1 cellular context compared by ENCODE assay signal in the genomic region with DNA sequence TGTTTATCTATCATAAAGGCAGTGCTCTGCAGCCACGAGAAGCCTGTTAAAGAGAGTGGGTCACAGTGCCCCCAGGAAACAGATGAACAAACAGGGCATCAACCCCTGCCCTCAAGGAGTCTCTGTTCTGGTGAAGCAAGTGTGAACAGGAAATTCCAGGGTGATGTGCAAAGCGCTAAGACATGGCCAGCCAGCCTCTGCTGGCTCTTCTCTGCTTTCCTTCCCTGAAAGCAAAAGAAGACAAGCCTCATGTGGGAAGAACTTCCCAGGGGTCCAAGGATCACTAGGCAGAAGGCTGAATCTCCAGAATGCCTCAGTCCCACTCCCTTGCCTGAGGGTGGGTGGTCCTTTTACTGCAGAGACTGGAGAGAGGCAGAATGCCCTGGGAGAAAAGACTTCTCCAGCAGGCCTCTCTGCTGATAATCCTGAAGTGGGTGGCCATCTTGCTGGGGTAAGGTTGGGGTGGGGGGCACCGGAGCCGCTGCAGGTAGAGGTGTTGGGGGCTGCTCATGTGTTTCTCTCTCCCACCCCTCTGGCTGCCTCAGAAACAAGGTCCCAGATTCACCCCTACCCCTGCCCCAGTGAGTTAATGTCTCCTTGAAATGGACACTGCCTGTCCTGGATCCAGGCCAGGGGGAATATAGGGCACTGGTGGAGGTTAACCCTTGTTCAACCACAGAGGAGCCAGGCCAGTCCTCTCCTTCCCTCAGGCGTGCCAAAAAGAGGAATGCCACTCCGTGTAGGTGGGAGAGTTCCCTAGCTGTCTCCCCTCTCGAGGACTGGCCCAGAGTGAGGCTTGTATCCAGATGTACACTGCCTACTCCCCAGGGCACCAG.
TF ChIP-seq lines count a peak whose summit lies in the region.

No MANE protein-coding gene starts in this region.

TF ChIP-seq in A549, 52 proteins besides CTCF, POLR2A, EP300 and RAD21:
- TF ChIP-seq, protein P1, sequence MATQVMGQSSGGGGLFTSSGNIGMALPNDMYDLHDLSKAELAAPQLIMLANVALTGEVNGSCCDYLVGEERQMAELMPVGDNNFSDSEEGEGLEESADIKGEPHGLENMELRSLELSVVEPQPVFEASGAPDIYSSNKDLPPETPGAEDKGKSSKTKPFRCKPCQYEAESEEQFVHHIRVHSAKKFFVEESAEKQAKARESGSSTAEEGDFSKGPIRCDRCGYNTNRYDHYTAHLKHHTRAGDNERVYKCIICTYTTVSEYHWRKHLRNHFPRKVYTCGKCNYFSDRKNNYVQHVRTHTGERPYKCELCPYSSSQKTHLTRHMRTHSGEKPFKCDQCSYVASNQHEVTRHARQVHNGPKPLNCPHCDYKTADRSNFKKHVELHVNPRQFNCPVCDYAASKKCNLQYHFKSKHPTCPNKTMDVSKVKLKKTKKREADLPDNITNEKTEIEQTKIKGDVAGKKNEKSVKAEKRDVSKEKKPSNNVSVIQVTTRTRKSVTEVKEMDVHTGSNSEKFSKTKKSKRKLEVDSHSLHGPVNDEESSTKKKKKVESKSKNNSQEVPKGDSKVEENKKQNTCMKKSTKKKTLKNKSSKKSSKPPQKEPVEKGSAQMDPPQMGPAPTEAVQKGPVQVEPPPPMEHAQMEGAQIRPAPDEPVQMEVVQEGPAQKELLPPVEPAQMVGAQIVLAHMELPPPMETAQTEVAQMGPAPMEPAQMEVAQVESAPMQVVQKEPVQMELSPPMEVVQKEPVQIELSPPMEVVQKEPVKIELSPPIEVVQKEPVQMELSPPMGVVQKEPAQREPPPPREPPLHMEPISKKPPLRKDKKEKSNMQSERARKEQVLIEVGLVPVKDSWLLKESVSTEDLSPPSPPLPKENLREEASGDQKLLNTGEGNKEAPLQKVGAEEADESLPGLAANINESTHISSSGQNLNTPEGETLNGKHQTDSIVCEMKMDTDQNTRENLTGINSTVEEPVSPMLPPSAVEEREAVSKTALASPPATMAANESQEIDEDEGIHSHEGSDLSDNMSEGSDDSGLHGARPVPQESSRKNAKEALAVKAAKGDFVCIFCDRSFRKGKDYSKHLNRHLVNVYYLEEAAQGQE (IDR thresholded peaks at IDR 0.05) = no peak
- TF ChIP-seq FOSL2 (IDR thresholded peaks at IDR 0.05) = no peak
- TF ChIP-seq FOSL2 (CRISPR knock-in tag; IDR thresholded peaks at IDR 0.05) = no peak
- no peak for TF ChIP-seq PHF8 (IDR thresholded peaks at IDR 0.05; ENCODE audit: borderline replicate concordance, low read depth)
- no peak for TF ChIP-seq MAFK (IDR thresholded peaks at IDR 0.05; ENCODE audit: partially characterized antibody)
